22 cellular contexts compared by ENCODE assay signal in genomic region chr3:69744507-69744906, GRCh38. TPM values are rescaled to one million over a fixed set of nuclear protein-coding genes. Genes with fewer than 3 reads are reported as not detected.
DNase-seq lines count a peak whose midpoint lies in the region; ATAC-seq and TF ChIP-seq lines count a peak whose summit lies in the region.
"Had no signal": no experiment of that assay in that cellular context is flagged by ENCODE, and none has a peak within 500 bp of the region (broad histone marks: within the 10 kb centered on the region; RNA-seq: fewer than 3 reads in every experiment).

No MANE protein-coding gene starts in this region.

- TF ChIP-seq CTCF in CD14-positive monocyte (IDR thresholded peaks at IDR 0.05) (no peak), IMR-90 (conservative IDR thresholded peaks at IDR 0.05; ENCODE audit: low read depth, low read length) (no peak), choroid plexus epithelial cell (conservative IDR thresholded peaks at IDR 0.05; ENCODE audit: low read depth, low read length) (no peak), heart left ventricle (IDR thresholded peaks at IDR 0.05) (no peak)

- H3K27me3 Mint-ChIP-seq in CD14-positive monocyte (ENCODE audit: low read depth in 3 of 3): no peaks in the 10 kb centered on the region
- H3K27me3 Mint-ChIP-seq in CD8-positive, alpha-beta memory T cell: peaks cover 15 to 35% of the 10 kb centered on the region in 2 donors

- no peaks in the 10 kb centered on the region for H3K36me3 Mint-ChIP-seq in CD14-positive monocyte
- no peaks in the 10 kb centered on the region for H3K36me3 Mint-ChIP-seq in CD8-positive, alpha-beta memory T cell

- peak overlapping the region in 6 of 7 donors; percentile 17 to 88 (median 66) for H3K27ac Mint-ChIP-seq in CD14-positive monocyte
- H3K27ac Mint-ChIP-seq in CD8-positive, alpha-beta memory T cell: no peak overlapping the region
- H3K27ac Mint-ChIP-seq: B cell had no signal

- H3K9me1 ChIP-seq in IMR-90 (ENCODE audit: insufficient read depth, low read length): peaks cover 26% of the 10 kb centered on the region

- H3K4me1 Mint-ChIP-seq in CD14-positive monocyte: peaks cover 69% of the 10 kb centered on the region
- H3K4me1 Mint-ChIP-seq in CD8-positive, alpha-beta memory T cell: no peaks in the 10 kb centered on the region

- in situ Hi-C loops in IMR-90 (cut with MboI; ENCODE audit: low sequenced_read_pairs): no loop called here

- no CpG with 5 or more reads among the region's 3 CpGs for WGBS in IMR-90 (ENCODE audit: extremely low coverage in 2 of 2, insufficient read length in 1 of 2), 2 experiments
- 91 to 94% (median 93%) methylated on average over 3 of the region's 3 CpGs for WGBS in heart left ventricle, 4 donors

- H2AK9ac ChIP-seq in IMR-90 (replicated peaks; ENCODE audit: low read depth, low read length, poor library complexity): no peak overlapping the region

- H2BK20ac ChIP-seq in IMR-90 (ENCODE audit: low read depth, low read length): no peak overlapping the region

- DNase-seq in CD14-positive monocyte (ENCODE audit: low spot score) (no peak), IMR-90 (no peak), choroid plexus epithelial cell (ENCODE audit: low read depth) (peak; percentile 42), heart left ventricle (no peak), activated gamma-delta T cell (lab: John Stamatoyannopoulos, UW) (no peak)
- no peak for DNase-seq in CD8-positive, alpha-beta memory T cell
- DNase-seq: DMS79, NCI-H1048, NCI-H1436, NCI-H2029, NCI-H226, NCI-H524, NCI-H82, OCI-M1 had no signal

- CTCF ChIA-PET in IMR-90 (lab: Yijun Ruan, JAX): interaction anchor here (1.0 kb wide), 1 partner anchor 13 kb away, joined by 3 read pairs; no protein-coding TSS in a partner anchor
- CTCF ChIA-PET in CD8-positive, alpha-beta memory T cell (lab: Charles Lee): no interaction called here

- peaks cover 40 to 75% of the 10 kb centered on the region in 2 experiments for H3K79me1 ChIP-seq in IMR-90 (ENCODE audit: low read depth in 1 of 2, low read length in 2 of 2)

- H3K27me3 ChIP-seq in IMR-90 (ENCODE audit: control insufficient read depth, insufficient read depth, low read length): no peaks in the 10 kb centered on the region
- no peaks in the 10 kb centered on the region for H3K27me3 ChIP-seq in rectal smooth muscle tissue (ENCODE audit: control insufficient read depth, insufficient read depth, low read length)
- no peaks in the 10 kb centered on the region for H3K27me3 ChIP-seq in CD8-positive, alpha-beta memory T cell (ENCODE audit: insufficient read depth, low read length, poor library complexity, severe bottlenecking)
- H3K27me3 ChIP-seq in heart left ventricle: no peaks in the 10 kb centered on the region
- H3K27me3 ChIP-seq: SJSA1 had no signal

- H3K14ac ChIP-seq in IMR-90 (replicated peaks; ENCODE audit: low read depth, low read length): no peak overlapping the region

- no peak overlapping the region for H3K4me3 Mint-ChIP-seq in CD14-positive monocyte
- H3K4me3 Mint-ChIP-seq in CD8-positive, alpha-beta memory T cell: no peak overlapping the region
- H3K4me3 Mint-ChIP-seq: B cell had no signal

- peak overlapping the region; percentile 31; the same call in 1 of the 2 replicates for H3K4ac ChIP-seq in IMR-90 (ENCODE audit: low read depth, low read length)

- TF ChIP-seq RAD21 in IMR-90 (IDR thresholded peaks at IDR 0.05; ENCODE audit: low read length): no peak

- no peak overlapping the region for H3K23ac ChIP-seq in IMR-90 (ENCODE audit: low read depth, low read length)

- POLR2A ChIA-PET in IMR-90 (lab: Charles Lee; ENCODE audit: unreplicated experiment): no interaction called here
- POLR2A ChIA-PET in CD8-positive, alpha-beta memory T cell (lab: Charles Lee): no interaction called here

- H3K4me3 ChIP-seq in IMR-90 (ENCODE audit: insufficient read depth, low read depth, low read length) (no peak overlapping the region), choroid plexus epithelial cell (ENCODE audit: low read depth, low read length) (no peak overlapping the region), rectal smooth muscle tissue (ENCODE audit: low read length) (no peak overlapping the region), heart left ventricle (no peak overlapping the region)
- H3K4me3 ChIP-seq in CD8-positive, alpha-beta memory T cell (ENCODE audit: low read length): no peak overlapping the region
- H3K4me3 ChIP-seq: A549, HAP-1, SJSA1 had no signal

- no peak overlapping the region for H4K91ac ChIP-seq in IMR-90 (ENCODE audit: insufficient read depth, low read depth, low read length)

- no peak overlapping the region for H3K56ac ChIP-seq in IMR-90 (ENCODE audit: extremely low read depth, insufficient read depth, low read length)

- no peak overlapping the region for H2AK5ac ChIP-seq in IMR-90 (ENCODE audit: low read depth, low read length)

- H3K9me3 Mint-ChIP-seq in CD14-positive monocyte: no peaks in the 10 kb centered on the region
- peaks cover 0 to 6% (median 2%) of the 10 kb centered on the region in 5 donors for H3K9me3 Mint-ChIP-seq in CD8-positive, alpha-beta memory T cell

- BruUV-seq in IMR-90 (replicated peaks; lab: Mats Ljungman, UMichigan): no TSS peak

- H4K20me1 ChIP-seq in IMR-90 (ENCODE audit: insufficient read depth, low read length): peaks cover 7% of the 10 kb centered on the region; the same call in 1 of the 2 replicates

- H3K4me2 ChIP-seq in IMR-90 (ENCODE audit: low read depth, low read length): no peak overlapping the region
- H3K4me2 ChIP-seq: A549 had no signal

- no peak overlapping the region for H3K18ac ChIP-seq in IMR-90 (ENCODE audit: low read depth, low read length)

- peaks cover 28% of the 10 kb centered on the region for H3K4me1 ChIP-seq in IMR-90 (ENCODE audit: control insufficient read depth, insufficient read depth, low read length)
- H3K4me1 ChIP-seq in rectal smooth muscle tissue (ENCODE audit: control insufficient read depth, insufficient read depth, low read length): peaks cover 57% of the 10 kb centered on the region
- no peaks in the 10 kb centered on the region for H3K4me1 ChIP-seq in CD8-positive, alpha-beta memory T cell (ENCODE audit: insufficient read depth, low read length)
- H3K4me1 ChIP-seq in heart left ventricle: peaks cover 0 to 87% (median 63%) of the 10 kb centered on the region in 12 donors

- H3K36me3 ChIP-seq in IMR-90 (ENCODE audit: control insufficient read depth, insufficient read depth, low read length) (no peaks in the 10 kb centered on the region), rectal smooth muscle tissue (ENCODE audit: control insufficient read depth, insufficient read depth, low read length) (no peaks in the 10 kb centered on the region), heart left ventricle (no peaks in the 10 kb centered on the region)
- H3K36me3 ChIP-seq in CD8-positive, alpha-beta memory T cell (ENCODE audit: insufficient read depth, low read length): no peaks in the 10 kb centered on the region
- H3K36me3 ChIP-seq: HAP-1, SJSA1 had no signal

- H3K9me3 ChIP-seq in IMR-90 (ENCODE audit: control insufficient read depth, insufficient read depth, low read length): no peaks in the 10 kb centered on the region
- no peaks in the 10 kb centered on the region for H3K9me3 ChIP-seq in CD8-positive, alpha-beta memory T cell (ENCODE audit: low read length)
- no peaks in the 10 kb centered on the region for H3K9me3 ChIP-seq in heart left ventricle
- H3K9me3 ChIP-seq: A549, HAP-1, SJSA1 had no signal

- dilution Hi-C loops in IMR-90 (cut with HindIII; ENCODE audit: low sequenced_read_pairs, unreplicated experiment): no loop called here

- H2BK5ac ChIP-seq in IMR-90 (ENCODE audit: low read depth, low read length, poor library complexity, severe bottlenecking): no peak overlapping the region

- H3K9ac ChIP-seq in IMR-90 (ENCODE audit: low read depth, low read length) (no peak overlapping the region), rectal smooth muscle tissue (ENCODE audit: low read length) (no peak overlapping the region)

- no peak overlapping the region for H4K8ac ChIP-seq in IMR-90 (ENCODE audit: low read depth in 2 of 2, low read length in 2 of 2)

- H4K5ac ChIP-seq in IMR-90 (ENCODE audit: low read depth, low read length): no peak overlapping the region

- ATAC-seq in IMR-90 (ENCODE audit: low read depth): no peak
- no peak for ATAC-seq in heart left ventricle
- ATAC-seq in HG03045 (IDR thresholded peaks at IDR 0.05; ENCODE audit: unreplicated experiment): no peak
- ATAC-seq: A549 had no signal

- no peak overlapping the region for H2BK15ac ChIP-seq in IMR-90 (ENCODE audit: low read depth, low read length)

- TF ChIP-seq POLR2A in IMR-90 (IDR thresholded peaks at IDR 0.05; ENCODE audit: low read depth, low read length) (no peak), heart left ventricle (IDR thresholded peaks at IDR 0.05) (no peak)

- H2AFZ ChIP-seq in IMR-90 (replicated peaks; ENCODE audit: low read length, poor library complexity): no peak overlapping the region

- H2BK120ac ChIP-seq in IMR-90 (ENCODE audit: low read depth, low read length): no peak overlapping the region

- H3K27ac ChIP-seq in IMR-90 (ENCODE audit: insufficient read depth, low read length) (no peak overlapping the region), rectal smooth muscle tissue (ENCODE audit: low read depth, low read length) (peak overlapping the region; percentile 16), heart left ventricle (peak overlapping the region in 1 of 12 donors; percentile 93)
- H3K27ac ChIP-seq in CD8-positive, alpha-beta memory T cell (ENCODE audit: low read depth, low read length): no peak overlapping the region
- H3K27ac ChIP-seq: A549, HL-60, SJSA1 had no signal

- intact Hi-C loops in CD14-positive monocyte (cut with micrococcal nuclease) (loop anchor here in 1 of 2 donors (10.0 kb wide), 1 partner anchor 50 kb away; no protein-coding TSS in a partner anchor), IMR-90 (cut with micrococcal nuclease) (loop anchor here (5.0 kb wide), 1 partner anchor 113 kb away; no protein-coding TSS in a partner anchor), heart left ventricle (cut with DNase I) (loop anchor here in 4 of 10 donors (5.0 kb wide), 4 partner anchors 43 to 113 kb away; no protein-coding TSS in a partner anchor)

TF ChIP-seq in IMR-90, 13 proteins besides CTCF, POLR2A, EP300 and RAD21:
- TF ChIP-seq CEBPB (IDR thresholded peaks at IDR 0.05; ENCODE audit: low read depth, low read length) (peak; percentile 91), RCOR1 (IDR thresholded peaks at IDR 0.05; ENCODE audit: insufficient replicate concordance, low read length) (no peak)

RNA-seq across cellular contexts. Expression of gene MITF, which starts 5.2 kb away (rescaled TPM):
- 10 to 100 TPM; 12.1 to 15.1 TPM for polyA plus RNA-seq in CD14-positive monocyte
- 13.3 and 16.7 TPM in 2 replicates for total RNA-seq in IMR-90 (2012; rRNA removed)
- 5.4 and 6.5 TPM in 2 replicates for polyA plus RNA-seq in IMR-90 (2012; rRNA removed)
- polyA plus RNA-seq in IMR-90 (2012; cell fraction: cytosol; rRNA removed): 4.0 and 4.8 TPM in 2 replicates
- polyA plus RNA-seq in IMR-90 (2012; cell fraction: nucleus; rRNA removed; ENCODE audit: low replicate concordance): 5.3 and 10.2 TPM in 2 replicates
- total RNA-seq in CD8-positive, alpha-beta memory T cell: under 1 TPM; 0.38 to 0.81 TPM
- polyA plus RNA-seq in CD8-positive, alpha-beta memory T cell: not detected
- total RNA-seq in heart left ventricle: 100 to 1,000 TPM in 2 of 9 donors, 10 to 100 TPM in 7; 61.4 to 114 (median 86.9) TPM
- 10 to 100 TPM; 17.9 to 56.9 TPM for polyA plus RNA-seq in heart left ventricle
- total RNA-seq: B cell, HT-29 had no signal

Comparison
In these comparisons a context has a peak if more than half of its experiments do, and no peak if none do; other contexts are left out.
1. H3K27ac Mint-ChIP-seq: peak in CD14-positive monocyte (6 of 7); none in CD8-positive, alpha-beta memory T cell (0 of 8).